ENCODE assay signal across 18 cellular contexts in genomic region chr3:60384352-60384751, GRCh38.
"Had no signal": no experiment of that assay in that cellular context is flagged by ENCODE, and none has a peak within 500 bp of the region (broad histone marks: within the 10 kb centered on the region; RNA-seq: fewer than 3 reads in every experiment).

No MANE protein-coding gene starts in this region.

- H3K27me3 ChIP-seq: sigmoid colon, spleen had no signal

- H3K4me3 ChIP-seq: lung, sigmoid colon, spleen had no signal

- H3K27ac ChIP-seq: sigmoid colon, spleen had no signal

- H3K36me3 ChIP-seq: sigmoid colon, spleen had no signal

- ATAC-seq: activated CD8-positive, alpha-beta memory T cell treated with anti-CD3 and anti-CD28 coated beads, Interleukin-2, amount 10 ng/mL, durations not matched to agents 7 days and 5 days; esophagus mucosa; left lobe of liver; stimulated activated naive B cell treated with anti-CD40 and anti-IgM and Interleukin-4, amounts not matched to agents 10 μg/mL and 1 μg/mL and 100 μg/mL, for 72 hours had no signal

- H3K9me3 ChIP-seq: sigmoid colon, spleen had no signal

- H3K4me1 ChIP-seq: sigmoid colon, spleen had no signal

- DNase-seq: activated CD4-positive, alpha-beta memory T cell treated with anti-CD3 and anti-CD28 coated beads, Interleukin-2, amount 10 ng/mL, durations not matched to agents 7 days and 5 days; activated CD4-positive, alpha-beta T cell treated with anti-CD3 and anti-CD28 coated beads for 48 hours; activated CD4-positive, CD25-positive, alpha-beta regulatory T cell; activated CD8-positive, alpha-beta memory T cell treated with anti-CD3 and anti-CD28 coated beads, Interleukin-2, amount 10 ng/mL, durations not matched to agents 7 days and 5 days; activated naive CD4-positive, alpha-beta T cell treated with Interleukin-2 at 50 U/mL for 16 hours; activated naive CD8-positive, alpha-beta T cell treated with anti-CD3 and anti-CD28 coated beads, Interleukin-2, amount 10 ng/mL, durations not matched to agents 7 days and 5 days; cerebellar nuclear complex; effector CD8-positive, alpha-beta T cell; midbrain; nucleus accumbens; sigmoid colon; spleen; stimulated activated CD4-positive, alpha-beta T cell treated with anti-CD3 and anti-CD28 coated beads, Interleukin-4, amount 100 ng/mL, for 4 hours; stimulated activated naive B cell treated with anti-CD40 and anti-IgM and Interleukin-4, amounts not matched to agents 10 μg/mL and 1 μg/mL and 100 μg/mL, for 72 hours had no signal

- FAIRE-seq: bronchial epithelial cell had no signal
